9 cellular contexts compared by ENCODE assay signal in genomic region chr14:51006781-51007211, GRCh38.
DNase-seq lines count a peak whose midpoint lies in the region; ATAC-seq and TF ChIP-seq lines count a peak whose summit lies in the region.
"Had no signal": no experiment of that assay in that cellular context is flagged by ENCODE, and none has a peak within 500 bp of the region (broad histone marks: within the 10 kb centered on the region; RNA-seq: fewer than 3 reads in every experiment).

No MANE protein-coding gene starts in this region.

- H3K9me2 ChIP-seq in GM23248 (ENCODE audit: insufficient read depth): no peaks in the 10 kb centered on the region

- POLR2A ChIA-PET in RWPE1 (lab: Yijun Ruan, JAX; ENCODE audit: low non-redundant PET): no interaction called here

- 2 to 6% methylated on average over 4 of the region's 4 CpGs for WGBS in GM23248 (ENCODE audit: low coverage in 1 of 2, low lambda C conversion rate in 2 of 2, missing lambda C conversion rate in 2 of 2), 2 experiments

- CTCF ChIA-PET in RWPE1 (lab: Yijun Ruan, JAX): no interaction called here

- intact Hi-C loops in sciatic nerve (cut with DNase I): no loop called here

- H2AFZ ChIP-seq in GM23248: peak overlapping the region; percentile 38

- peaks cover 8% of the 10 kb centered on the region for H3K27me3 Mint-ChIP-seq in progenitor cell of endocrine pancreas

- peaks cover 35% of the 10 kb centered on the region for H3F3A ChIP-seq in GM23248 (ENCODE audit: insufficient read depth)

- peak; percentile 79 for ATAC-seq in sciatic nerve
- ATAC-seq in HG02840 (IDR thresholded peaks at IDR 0.05; ENCODE audit: low FRiP score, unreplicated experiment): no peak

- peak overlapping the region; percentile 63 for H3K4me2 ChIP-seq in GM23248 (ENCODE audit: unreplicated experiment)

- no peaks in the 10 kb centered on the region for H4K20me1 ChIP-seq in GM23248 (ENCODE audit: insufficient read depth)

- in situ Hi-C loops in GM23248 (cut with MboI): no loop called here

- peak overlapping the region; percentile 56 for H3K9ac ChIP-seq in GM23248

- no peak overlapping the region for H3K27ac Mint-ChIP-seq in progenitor cell of endocrine pancreas

- no peaks in the 10 kb centered on the region for H3K9me3 Mint-ChIP-seq in progenitor cell of endocrine pancreas (ENCODE audit: low read depth)

- no peaks in the 10 kb centered on the region for H3K79me2 ChIP-seq in GM23248 (ENCODE audit: insufficient read depth)

- DNase-seq in GM23248 (peak; percentile 95), RWPE1 (ENCODE audit: low spot score) (peak; percentile 58), foreskin fibroblast (peak; percentile 81 to 92), sciatic nerve (ENCODE audit: low spot score) (no peak), coronary artery (ENCODE audit: low spot score) (no peak), SW 1271 (lab: John Stamatoyannopoulos, UW) (no peak), progenitor cell of endocrine pancreas (ENCODE audit: low spot score, unreplicated experiment) (no peak)
- DNase-seq: T-helper 2 cell had no signal

- H3K36me3 ChIP-seq in GM23248 (ENCODE audit: low read depth): no peaks in the 10 kb centered on the region

- no peak for TF ChIP-seq CTCF in RWPE1 (conservative IDR thresholded peaks at IDR 0.05; ENCODE audit: low read depth)
- TF ChIP-seq CTCF in foreskin fibroblast (IDR thresholded peaks at IDR 0.05; ENCODE audit: low read depth, low read length): no peak
- TF ChIP-seq CTCF in coronary artery (IDR thresholded peaks at IDR 0.05): no peak
- TF ChIP-seq CTCF in progenitor cell of endocrine pancreas (IDR thresholded peaks at IDR 0.05; ENCODE audit: unreplicated experiment): no peak

- H3K27ac ChIP-seq in GM23248 (peak overlapping the region; percentile 89), RWPE1 (no peak overlapping the region), coronary artery (no peak overlapping the region)

- H3K36me3 Mint-ChIP-seq in progenitor cell of endocrine pancreas (ENCODE audit: insufficient read depth): no peaks in the 10 kb centered on the region

- peaks cover 40% of the 10 kb centered on the region for H3K4me1 ChIP-seq in GM23248 (ENCODE audit: insufficient read depth)

- H3K4me3 Mint-ChIP-seq in progenitor cell of endocrine pancreas (ENCODE audit: low read depth): no peak overlapping the region

- H3K27me3 ChIP-seq in GM23248 (replicated peaks; ENCODE audit: insufficient read depth): no peaks in the 10 kb centered on the region

- peaks cover 13% of the 10 kb centered on the region for H3K4me1 Mint-ChIP-seq in progenitor cell of endocrine pancreas (ENCODE audit: low read depth)

- H3K4me3 ChIP-seq in GM23248 (0 out of 2 replicates have a peak overlapping the region, but pooled peaks have one; percentile 6), foreskin fibroblast (ENCODE audit: low read depth in 1 of 2, low read length in 2 of 2) (no peak overlapping the region), coronary artery (no peak overlapping the region)

- no peaks in the 10 kb centered on the region for H3K9me3 ChIP-seq in GM23248 (ENCODE audit: low read depth)

Comparison
In these comparisons a context has a peak if more than half of its experiments do, and no peak if none do; other contexts are left out.
1. DNase-seq: peak in GM23248 (single experiment), RWPE1 (single experiment) and foreskin fibroblast (2 of 2); none in sciatic nerve (single experiment), coronary artery (single experiment), SW 1271 (0 of 2) and progenitor cell of endocrine pancreas (single experiment).